Comparison of ENCODE assay signal across 1 cellular context in genomic region chr2:54522624-54523281, GRCh38.
TF ChIP-seq lines count a peak whose summit lies in the region.

No MANE protein-coding gene starts in this region.

TF ChIP-seq in H1, 55 proteins besides CTCF, POLR2A, EP300 and RAD21 (continued from another document):
- no peak for TF ChIP-seq CHD1 (IDR thresholded peaks at IDR 0.05; ENCODE audit: low read depth, low read length)
